In genomic region chr3:128075516-128076464, GRCh38 we compare ENCODE assay signal across 8 cellular contexts. TPM values are rescaled to one million over a fixed set of nuclear protein-coding genes. Genes with fewer than 3 reads are reported as not detected.
DNase-seq lines count a peak whose midpoint lies in the region; ATAC-seq, FAIRE-seq and TF ChIP-seq lines count a peak whose summit lies in the region.

No MANE protein-coding gene starts in this region.

- ATAC-seq in A549: peak; percentile 44 to 86
- peak; percentile 56 for ATAC-seq in GM18909 (IDR thresholded peaks at IDR 0.05; ENCODE audit: poor library complexity, unreplicated experiment)

- peak; percentile 40 to 77 for DNase-seq in A549 (ENCODE audit: low read depth in 1 of 2, low spot score in 1 of 2)
- DNase-seq in HTR-8/SVneo (ENCODE audit: insufficient read length, low spot score): peak; percentile 54
- DNase-seq in T-helper 9 cell: peak; percentile 87
- peak; percentile 70 for DNase-seq in astrocyte of the cerebellum (ENCODE audit: low read depth)
- DNase-seq in hepatic stellate cell (ENCODE audit: low spot score): peak; percentile 80
- peak; percentile 61 for DNase-seq in renal cortical epithelial cell (ENCODE audit: low read depth)
- DNase-seq in urothelium cell line (ENCODE audit: low spot score): peak; percentile 72

- TF ChIP-seq CTCF in A549 (IDR thresholded peaks at IDR 0.05) (peak; percentile 77), astrocyte of the cerebellum (IDR thresholded peaks at IDR 0.05; ENCODE audit: low read depth, low read length, missing control alignments) (peak; percentile 86)

- H3K4me2 ChIP-seq in A549: peak overlapping the region; percentile 83

- no peak for TF ChIP-seq EP300 in A549 (IDR thresholded peaks at IDR 0.05)

- H3K27ac ChIP-seq in A549: peak overlapping the region; percentile 53 to 64; a peak in 5 of 6 replicates

- no peaks in the 10 kb centered on the region for H3K9me3 ChIP-seq in A549

- H3K4me1 ChIP-seq in A549: peaks cover 29% of the 10 kb centered on the region

- POLR2A ChIA-PET in A549 (lab: Yijun Ruan, JAX): interaction anchor here (0.6 to 1.6 kb wide), 2 partner anchors 48 to 140 kb away, joined by 3 to 5 read pairs; partner anchors contain the start of gene RUVBL1

- TF ChIP-seq RAD21 in A549 (conservative IDR thresholded peaks at IDR 0.05 in 1 of 2, IDR thresholded peaks at IDR 0.05 in 1 of 2): peak; percentile 61 to 68

- WGBS in A549 (ENCODE audit: missing lambda C conversion rate): 27% methylated on average over 12 of the region's 78 CpGs

- no peak for TF ChIP-seq POLR2A in A549 (IDR thresholded peaks at IDR 0.05; ENCODE audit: low read length)

- CTCF ChIA-PET in A549 (lab: Yijun Ruan, JAX): interaction anchor here (0.6 to 6.3 kb wide), 10 partner anchors 9 to 533 kb away, joined by 3 to 23 read pairs (median 5); no protein-coding TSS in a partner anchor

- H3K4me3 ChIP-seq in A549: 0 out of 3 replicates have a peak overlapping the region, but pooled peaks have one; percentile 21
- peak overlapping the region; percentile 22 for H3K4me3 ChIP-seq in astrocyte of the cerebellum (ENCODE audit: low read depth, low read length)

- in situ Hi-C loops in astrocyte of the cerebellum (cut with HindIII; ENCODE audit: low sequenced_read_pairs): no loop called here

- no peak for FAIRE-seq in A549 (lab: Jason Lieb, UNC)
- FAIRE-seq in HTR-8/SVneo (lab: Jason Lieb, UNC): peak; percentile 65
- FAIRE-seq in urothelium cell line (lab: Jason Lieb, UNC): peak; percentile 74

TF ChIP-seq in A549, 52 proteins besides CTCF, POLR2A, EP300 and RAD21:
- TF ChIP-seq HOXB13 (CRISPR knock-in tag; IDR thresholded peaks at IDR 0.05; ENCODE audit: low read depth) (no peak), KDM5A (IDR thresholded peaks at IDR 0.05) (no peak), SMC3 (IDR thresholded peaks at IDR 0.05) (peak; percentile 62), PHF8 (IDR thresholded peaks at IDR 0.05; ENCODE audit: borderline replicate concordance, low read depth) (no peak), MAFK (IDR thresholded peaks at IDR 0.05; ENCODE audit: partially characterized antibody) (no peak), FOSB (CRISPR knock-in tag; IDR thresholded peaks at IDR 0.05) (no peak), ESRRA (IDR thresholded peaks at IDR 0.05; ENCODE audit: borderline replicate concordance, low read length) (no peak), GATA3 (IDR thresholded peaks at IDR 0.05; ENCODE audit: borderline replicate concordance) (no peak), NR3C1 (IDR thresholded peaks at IDR 0.05) (no peak), MAX (IDR thresholded peaks at IDR 0.05) (0 out of 2 replicates have a peak, but pooled peaks have one; percentile 49), ZC3H11A (IDR thresholded peaks at IDR 0.05) (no peak), RFX5 (IDR thresholded peaks at IDR 0.05) (no peak)

RNA-seq across cellular contexts. Expression of gene SEC61A1, which starts 23.6 kb away (rescaled TPM):
- 172 and 180 TPM in 2 replicates for polyA plus RNA-seq in A549 (2011; rRNA removed)
- polyA plus RNA-seq in A549 (2012; cell fraction: cytosol; rRNA removed): 56.5 and 74.7 TPM in 2 replicates
- 124 and 128 TPM in 2 replicates for polyA plus RNA-seq in A549 (2012; cell fraction: nucleus; rRNA removed)
- polyA plus RNA-seq in A549 (2017; fragmentation: RNase III; extraction: RNeasy Plus Mini Kit Qiagen cat#74134 plus additional on column Dnase treatment): 93.5 to 96.4 TPM (median 96.2 TPM) in 3 replicates
- 224 and 251 TPM in 2 replicates for polyA minus RNA-seq in A549 (2011; rRNA and poly(A)+ RNA removed)
- total RNA-seq in renal cortical epithelial cell: 244 and 294 TPM in 2 replicates

RNA-seq across cellular contexts. Expression of gene RUVBL1, which starts 47.8 kb away (rescaled TPM):
- polyA plus RNA-seq in A549 (2011; rRNA removed) (117 and 144 TPM in 2 replicates), A549 (2017; fragmentation: RNase III; extraction: RNeasy Plus Mini Kit Qiagen cat#74134 plus additional on column Dnase treatment) (105 to 117 TPM (median 105 TPM) in 3 replicates)
- polyA plus RNA-seq in A549 (2012; cell fraction: cytosol; rRNA removed): 143 and 167 TPM in 2 replicates
- polyA plus RNA-seq in A549 (2012; cell fraction: nucleus; rRNA removed): 81.4 and 82.4 TPM in 2 replicates
- polyA minus RNA-seq in A549 (2011; rRNA and poly(A)+ RNA removed): 95.8 and 106 TPM in 2 replicates
- 79.1 and 86.7 TPM in 2 replicates for total RNA-seq in renal cortical epithelial cell

Comparison
In these comparisons a context has a peak if more than half of its experiments do, and no peak if none do; other contexts are left out.
1. Peak in every context shown above with its lines: DNase-seq, ATAC-seq, H3K4me3 ChIP-seq and H3K27ac ChIP-seq.